ENCODE assay signal across 8 cellular contexts in the genomic region with DNA sequence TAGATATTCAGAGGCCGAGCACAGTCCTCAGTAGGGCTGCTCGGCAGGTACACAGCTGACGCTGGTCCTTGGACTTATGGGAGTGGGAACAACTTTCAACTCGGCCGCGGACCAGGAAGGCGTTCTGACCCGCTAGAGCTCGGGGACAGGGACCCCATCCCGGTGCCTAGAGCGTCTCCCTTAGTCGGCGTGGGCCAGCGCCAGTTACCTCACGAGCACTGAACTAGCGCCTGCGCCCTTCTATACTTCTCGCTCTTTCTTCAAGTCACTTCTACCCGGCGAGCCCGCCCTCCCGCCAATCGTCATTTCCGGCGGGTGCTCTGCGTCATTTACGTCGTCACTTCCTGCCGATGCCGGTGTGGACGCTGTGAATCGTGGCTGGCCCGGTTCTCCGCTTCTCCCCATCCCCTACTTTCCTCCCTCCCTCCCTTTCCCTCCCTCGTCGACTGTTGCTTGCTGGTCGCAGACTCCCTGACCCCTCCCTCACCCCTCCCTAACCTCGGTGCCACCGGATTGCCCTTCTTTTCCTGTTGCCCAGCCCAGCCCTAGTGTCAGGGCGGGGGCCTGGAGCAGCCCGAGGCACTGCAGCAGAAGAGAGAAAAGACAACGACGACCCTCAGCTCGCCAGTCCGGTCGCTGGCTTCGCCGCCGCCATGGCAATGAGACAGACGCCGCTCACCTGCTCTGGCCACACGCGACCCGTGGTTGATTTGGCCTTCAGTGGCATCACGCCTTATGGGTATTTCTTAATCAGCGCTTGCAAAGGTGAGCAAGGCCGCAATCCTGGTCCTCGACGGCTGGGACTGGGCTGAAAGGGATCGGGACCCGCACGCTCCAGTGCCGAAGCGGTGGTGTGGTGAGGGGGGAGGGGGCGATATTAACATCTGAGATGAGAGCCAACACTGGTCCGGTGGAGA.
DNase-seq lines count a peak whose midpoint lies in the region; ATAC-seq lines count a peak whose summit lies in the region.

A gene with protein sequence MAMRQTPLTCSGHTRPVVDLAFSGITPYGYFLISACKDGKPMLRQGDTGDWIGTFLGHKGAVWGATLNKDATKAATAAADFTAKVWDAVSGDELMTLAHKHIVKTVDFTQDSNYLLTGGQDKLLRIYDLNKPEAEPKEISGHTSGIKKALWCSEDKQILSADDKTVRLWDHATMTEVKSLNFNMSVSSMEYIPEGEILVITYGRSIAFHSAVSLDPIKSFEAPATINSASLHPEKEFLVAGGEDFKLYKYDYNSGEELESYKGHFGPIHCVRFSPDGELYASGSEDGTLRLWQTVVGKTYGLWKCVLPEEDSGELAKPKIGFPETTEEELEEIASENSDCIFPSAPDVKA (plus strand): TSS at position 333 of the 917 bp plus-strand sequence. CDS start 321 bp downstream, at position 654.

- ATAC-seq in GM19023 (IDR thresholded peaks at IDR 0.05; ENCODE audit: unreplicated experiment) (peak; percentile 97), HG03280 (IDR thresholded peaks at IDR 0.05; ENCODE audit: unreplicated experiment) (peak; percentile 96)

- DNase-seq in AG08396 (ENCODE audit: low spot score) (peak; percentile 94), NCI-H345 treated with DMSO at 0.1 percent for 48 hours (lab: John Stamatoyannopoulos, UW; ENCODE audit: unreplicated experiment) (peak; percentile 96), inferior parietal cortex (ENCODE audit: extremely low spot score) (peak; percentile 99)
- DNase-seq in activated CD4-positive, CD25-positive, alpha-beta regulatory T cell (lab: John Stamatoyannopoulos, UW) = peak; percentile 85 to 93 (median 88)
- peak; percentile 96 for DNase-seq in central memory CD4-positive, alpha-beta T cell
- DNase-seq in stimulated activated CD4-positive, alpha-beta T cell treated with anti-CD3 and anti-CD28 coated beads, Interleukin-12 subunit alpha, Interleukin-12 subunit beta, amount 100 ng/mL, for 24 hours (ENCODE audit: low read depth in 2 of 2) = peak; percentile 90 to 94

Comparison
In these comparisons a context has a peak if more than half of its experiments do, and no peak if none do; other contexts are left out.
1. Peak in every context shown above with its lines: DNase-seq and ATAC-seq.